In the genomic region with DNA sequence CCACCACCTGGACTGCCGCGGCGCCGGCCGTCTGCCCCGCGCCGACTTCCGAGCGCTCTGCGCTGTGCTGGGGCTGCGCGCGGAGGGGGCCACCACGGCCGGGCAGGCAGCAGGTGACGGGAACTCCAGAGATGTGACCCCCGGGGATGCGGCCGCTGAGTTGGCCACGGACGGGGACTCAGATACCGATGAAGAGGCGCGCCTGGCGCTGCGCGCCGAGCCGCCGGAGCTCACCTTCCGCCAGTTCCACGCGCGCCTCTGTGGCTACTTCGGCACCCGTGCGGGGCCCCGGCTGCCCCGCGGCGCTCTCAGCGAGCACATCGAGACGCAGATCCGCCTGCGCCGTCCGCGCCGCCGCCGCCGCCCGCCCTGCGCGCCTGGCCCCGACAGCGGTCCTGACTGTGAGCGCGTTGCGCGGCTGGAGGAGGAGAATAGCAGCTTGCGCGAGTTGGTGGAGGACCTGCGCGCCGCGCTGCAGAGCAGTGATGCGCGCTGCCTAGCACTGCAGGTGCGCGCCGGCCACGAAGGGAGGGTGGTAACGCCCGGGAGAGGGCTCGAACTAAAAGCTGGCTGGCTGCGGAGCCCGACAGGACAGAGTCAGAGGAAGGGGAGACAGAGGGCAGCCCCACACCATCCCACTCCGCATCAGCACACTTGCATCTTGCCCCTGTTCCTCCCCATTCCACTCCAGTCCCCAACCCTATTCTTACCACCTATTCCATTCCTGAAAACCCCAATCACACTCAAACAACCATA, we compare ENCODE assay signal across 9 cellular contexts. TPM values are rescaled to one million over a fixed set of nuclear protein-coding genes. Genes with fewer than 3 reads are reported as not detected.
DNase-seq lines count a peak whose midpoint lies in the region; ATAC-seq, FAIRE-seq and TF ChIP-seq lines count a peak whose summit lies in the region.
"Had no signal": no experiment of that assay in that cellular context is flagged by ENCODE, and none has a peak within 500 bp of the region (broad histone marks: within the 10 kb centered on the region; RNA-seq: fewer than 3 reads in every experiment).

No MANE protein-coding gene starts in this region.

- no peaks in the 10 kb centered on the region for H3K79me2 ChIP-seq in endothelial cell of umbilical vein (ENCODE audit: control insufficient read depth, insufficient read depth, low read length)

- CTCF ChIA-PET in endothelial cell of umbilical vein (lab: Charles Lee): interaction anchor here (1.3 to 1.6 kb wide), 2 partner anchors 8 to 31 kb away, joined by 3 to 6 read pairs; a partner anchor contains a TSS

- peak overlapping the region; percentile 32 for H3K4me2 ChIP-seq in endothelial cell of umbilical vein (ENCODE audit: insufficient read depth, low read length)

- H3K36me3 ChIP-seq in ES-I3 (ENCODE audit: insufficient read depth, low read length) (no peaks in the 10 kb centered on the region), endothelial cell of umbilical vein (ENCODE audit: control insufficient read depth in 2 of 2, extremely low read depth in 1 of 2, insufficient read depth in 2 of 2, low read length in 2 of 2) (no peaks in the 10 kb centered on the region)

- H3K27ac ChIP-seq in endothelial cell of umbilical vein (ENCODE audit: insufficient read depth, low read depth, low read length): no peak overlapping the region

- dilution Hi-C loops in endothelial cell of umbilical vein (cut with MboI; ENCODE audit: extremely low pct_ligation_motif_present, low sequenced_read_pairs): no loop called here

- H3K4me3 ChIP-seq in endothelial cell of umbilical vein (replicated peaks in 1 of 3; ENCODE audit: insufficient read depth in 1 of 3, low read depth in 1 of 3, low read length in 3 of 3): peak overlapping the region in 2 of 3 experiments; percentile 4 to 45

- H2AFZ ChIP-seq in endothelial cell of umbilical vein (ENCODE audit: low read depth, low read length): peak overlapping the region; percentile 83

- TF ChIP-seq CTCF in endothelial cell of umbilical vein (IDR thresholded peaks at IDR 0.05; ENCODE audit: extremely low read depth in 1 of 2, insufficient read depth in 1 of 2, low read depth in 1 of 2, low read length in 2 of 2): no peak

- ATAC-seq in SK-N-SH treated with all-trans-retinoic acid at 6 μM for 48 hours (peak; percentile 34), GM18873 (IDR thresholded peaks at IDR 0.05; ENCODE audit: low FRiP score, unreplicated experiment) (no peak), HG02571 (IDR thresholded peaks at IDR 0.05; ENCODE audit: unreplicated experiment) (no peak)

- intact Hi-C loops in endothelial cell of umbilical vein (cut with micrococcal nuclease): loop anchor here (2.0 kb wide), 1 partner anchor 13 kb away; no protein-coding TSS in a partner anchor

- H3K9me3 ChIP-seq in ES-I3 (ENCODE audit: control insufficient read depth, insufficient read depth, low read length): no peaks in the 10 kb centered on the region; the same call in 1 of the 2 replicates
- H3K9me3 ChIP-seq in endothelial cell of umbilical vein (replicated peaks; ENCODE audit: control insufficient read depth, insufficient read depth, low read length): no peaks in the 10 kb centered on the region

- no TSS peak for BruUV-seq in endothelial cell of umbilical vein (replicated peaks; lab: Mats Ljungman, UMichigan)

- peak overlapping the region; percentile 58; the same call in 1 of the 2 replicates for H3K9ac ChIP-seq in ES-I3 (ENCODE audit: low read depth, low read length)
- no peak overlapping the region for H3K9ac ChIP-seq in endothelial cell of umbilical vein (replicated peaks; ENCODE audit: extremely low read depth, insufficient read depth, low read length)

- no peak for FAIRE-seq in endothelial cell of umbilical vein (lab: Jason Lieb, UNC)
- FAIRE-seq: bronchial epithelial cell had no signal

- peaks cover 6% of the 10 kb centered on the region for H3K4me1 ChIP-seq in ES-I3 (ENCODE audit: insufficient read depth, low read length)
- H3K4me1 ChIP-seq in endothelial cell of umbilical vein (ENCODE audit: control insufficient read depth, extremely low read depth, insufficient read depth, low read length): peaks cover 15% of the 10 kb centered on the region

- POLR2A ChIA-PET in endothelial cell of umbilical vein (lab: Charles Lee): no interaction called here

- TF ChIP-seq POLR2A in endothelial cell of umbilical vein (IDR thresholded peaks at IDR 0.05; ENCODE audit: low read depth, low read length): no peak

- H3K9me1 ChIP-seq in endothelial cell of umbilical vein (replicated peaks; ENCODE audit: control insufficient read depth, extremely low read depth, insufficient read depth, low read length): no peaks in the 10 kb centered on the region

- H4K20me1 ChIP-seq in endothelial cell of umbilical vein (replicated peaks; ENCODE audit: control insufficient read depth, extremely low read depth, insufficient read depth, low read length): no peaks in the 10 kb centered on the region

- DNase-seq in endothelial cell of umbilical vein (ENCODE audit: low read depth, low spot score): peak; percentile 37
- peak; percentile 22 for DNase-seq in occipital lobe (lab: John Stamatoyannopoulos, UW)
- no peak for DNase-seq in NCI-H187 (lab: John Stamatoyannopoulos, UW)
- no peak for DNase-seq in SKM-1 treated with dmso at 0.1 percent for 144 hours (lab: John Stamatoyannopoulos, UW; ENCODE audit: unreplicated experiment)

- H3K27me3 ChIP-seq in endothelial cell of umbilical vein (ENCODE audit: control insufficient read depth in 2 of 2, insufficient read depth in 2 of 2, low read length in 2 of 2): peaks cover 26 to 52% of the 10 kb centered on the region in 2 experiments

TF ChIP-seq in SK-N-SH treated with all-trans-retinoic acid at 6 μM for 48 hours, 23 proteins besides CTCF, POLR2A, EP300 and RAD21 (continues in another document):
- TF ChIP-seq ZNF8 (CRISPR knock-in tag; IDR thresholded peaks at IDR 0.05) (no peak), SNAI2 (CRISPR knock-in tag; IDR thresholded peaks at IDR 0.05) (no peak), PPARA (CRISPR knock-in tag; IDR thresholded peaks at IDR 0.05; ENCODE audit: borderline replicate concordance) (no peak)
- TF ChIP-seq, protein P1, sequence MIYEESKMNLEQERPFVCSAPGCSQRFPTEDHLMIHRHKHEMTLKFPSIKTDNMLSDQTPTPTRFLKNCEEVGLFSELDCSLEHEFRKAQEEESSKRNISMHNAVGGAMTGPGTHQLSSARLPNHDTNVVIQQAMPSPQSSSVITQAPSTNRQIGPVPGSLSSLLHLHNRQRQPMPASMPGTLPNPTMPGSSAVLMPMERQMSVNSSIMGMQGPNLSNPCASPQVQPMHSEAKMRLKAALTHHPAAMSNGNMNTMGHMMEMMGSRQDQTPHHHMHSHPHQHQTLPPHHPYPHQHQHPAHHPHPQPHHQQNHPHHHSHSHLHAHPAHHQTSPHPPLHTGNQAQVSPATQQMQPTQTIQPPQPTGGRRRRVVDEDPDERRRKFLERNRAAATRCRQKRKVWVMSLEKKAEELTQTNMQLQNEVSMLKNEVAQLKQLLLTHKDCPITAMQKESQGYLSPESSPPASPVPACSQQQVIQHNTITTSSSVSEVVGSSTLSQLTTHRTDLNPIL (CRISPR knock-in tag; IDR thresholded peaks at IDR 0.05; ENCODE audit: low read depth): no peak

TF ChIP-seq in endothelial cell of umbilical vein, 7 proteins besides CTCF, POLR2A, EP300 and RAD21:
- TF ChIP-seq JUN (IDR thresholded peaks at IDR 0.05; ENCODE audit: borderline replicate concordance, insufficient read depth, insufficient read length, low read depth) (no peak), EZH2 (IDR thresholded peaks at IDR 0.05; ENCODE audit: borderline replicate concordance, low read depth, low read length, severe bottlenecking) (peak; percentile 78)

RNA-seq across cellular contexts. Expression of a gene that starts 0.9 kb away (rescaled TPM):
- total RNA-seq in endothelial cell of umbilical vein (0.58 and 0.73 TPM in 2 replicates), occipital lobe (0.94 TPM)
- polyA plus RNA-seq in endothelial cell of umbilical vein: 1.3 and 1.6 TPM in 2 replicates
- polyA plus RNA-seq in endothelial cell of umbilical vein (2011; cell fraction: cytosol; rRNA removed): 0.44 and 0.51 TPM in 2 replicates
- 1.7 and 3.1 TPM in 2 replicates for polyA plus RNA-seq in endothelial cell of umbilical vein (2011; cell fraction: nucleus; rRNA removed)
- polyA plus RNA-seq in endothelial cell of umbilical vein (2012): 0.05 and 0.31 TPM in 2 replicates
- polyA minus RNA-seq in endothelial cell of umbilical vein: 0.19 and 1.6 TPM in 2 replicates
- polyA minus RNA-seq in endothelial cell of umbilical vein (2011; cell fraction: cytosol; rRNA and poly(A)+ RNA removed): not detected
- 0.48 and 0.87 TPM in 2 replicates for polyA minus RNA-seq in endothelial cell of umbilical vein (2011; cell fraction: nucleus; rRNA and poly(A)+ RNA removed)

RNA-seq across cellular contexts. Expression of a gene that starts 8.1 kb away (rescaled TPM):
- total RNA-seq in endothelial cell of umbilical vein: 0.21 and 0.62 TPM in 2 replicates
- 0.04 and 0.10 TPM in 2 replicates for polyA plus RNA-seq in endothelial cell of umbilical vein
- polyA plus RNA-seq in endothelial cell of umbilical vein (2011; cell fraction: cytosol; rRNA removed): 0.09 and 0.10 TPM in 2 replicates
- 0.21 and 0.25 TPM in 2 replicates for polyA plus RNA-seq in endothelial cell of umbilical vein (2011; cell fraction: nucleus; rRNA removed)
- polyA plus RNA-seq in endothelial cell of umbilical vein (2012): 0.16 TPM in 1 of 2 replicates, not detected in the other
- polyA minus RNA-seq in endothelial cell of umbilical vein: 0.05 and 0.40 TPM in 2 replicates
- not detected for polyA minus RNA-seq in endothelial cell of umbilical vein (2011; cell fraction: cytosol; rRNA and poly(A)+ RNA removed)
- 0.05 and 0.19 TPM in 2 replicates for polyA minus RNA-seq in endothelial cell of umbilical vein (2011; cell fraction: nucleus; rRNA and poly(A)+ RNA removed)
- total RNA-seq in occipital lobe: 2.2 TPM

RNA-seq across cellular contexts. Expression of a gene that starts 58.6 kb away (rescaled TPM):
- total RNA-seq in endothelial cell of umbilical vein (not detected in 2 replicates), occipital lobe (not detected)
- not detected in 2 replicates for polyA plus RNA-seq in endothelial cell of umbilical vein
- polyA plus RNA-seq in endothelial cell of umbilical vein (2011; cell fraction: cytosol; rRNA removed): not detected in 2 replicates
- not detected in 2 replicates for polyA plus RNA-seq in endothelial cell of umbilical vein (2011; cell fraction: nucleus; rRNA removed)
- polyA plus RNA-seq in endothelial cell of umbilical vein (2012): not detected in 2 replicates
- not detected in 2 replicates for polyA minus RNA-seq in endothelial cell of umbilical vein
- polyA minus RNA-seq in endothelial cell of umbilical vein (2011; cell fraction: cytosol; rRNA and poly(A)+ RNA removed): not detected
- polyA minus RNA-seq in endothelial cell of umbilical vein (2011; cell fraction: nucleus; rRNA and poly(A)+ RNA removed): not detected in 2 replicates
- total RNA-seq: bronchial epithelial cell had no signal

Comparison
In these comparisons a context has a peak if more than half of its experiments do, and no peak if none do; other contexts are left out.
1. DNase-seq: peak in endothelial cell of umbilical vein (single experiment) and occipital lobe (single experiment); none in NCI-H187 (0 of 2) and SKM-1 treated with dmso at 0.1 percent for 144 hours (single experiment).